9 cellular contexts compared by ENCODE assay signal in genomic region chr10:74058658-74059057, GRCh38.
DNase-seq lines count a peak whose midpoint lies in the region; ATAC-seq and TF ChIP-seq lines count a peak whose summit lies in the region.
"Had no signal": no experiment of that assay in that cellular context is flagged by ENCODE, and none has a peak within 500 bp of the region (broad histone marks: within the 10 kb centered on the region; RNA-seq: fewer than 3 reads in every experiment).

No MANE protein-coding gene starts in this region.

- H3K4me1 ChIP-seq in mesenchymal stem cell (ENCODE audit: control insufficient read depth, insufficient read depth, low read depth, low read length), result peaks cover 6% of the 10 kb centered on the region

- H3K23ac ChIP-seq in mesenchymal stem cell (ENCODE audit: low read length in 2 of 2), result no peak overlapping the region

- peak overlapping the region; percentile 36; the same call in 1 of the 2 replicates for H3K27ac Mint-ChIP-seq in HFFc6
- no peak overlapping the region for H3K27ac Mint-ChIP-seq in activated B cell treated with CpG ODN at 0.5 μM for 24 hours

- peaks cover 4% of the 10 kb centered on the region for H3K27me3 Mint-ChIP-seq in HFFc6 (ENCODE audit: insufficient read depth)
- H3K27me3 Mint-ChIP-seq in activated B cell treated with CpG ODN at 0.5 μM for 24 hours, result no peaks in the 10 kb centered on the region

- DNase-seq in DMS53 treated with DMSO at 0.1 percent for 48 hours (lab: John Stamatoyannopoulos, UW; ENCODE audit: unreplicated experiment) (peak; percentile 48), HFFc6 (no peak), activated B cell treated with CpG ODN at 0.5 μM for 24 hours (no peak), mesenchymal stem cell (peak; percentile 55), mucosa of gallbladder (ENCODE audit: low spot score) (no peak), AG20443 (ENCODE audit: low spot score) (no peak), cortex of kidney (lab: John Stamatoyannopoulos, UW) (no peak)

- no peak overlapping the region for H3K9ac ChIP-seq in mesenchymal stem cell (ENCODE audit: low read length)

- H3K9me3 ChIP-seq in mesenchymal stem cell (ENCODE audit: control insufficient read depth, low read length), result peaks cover 5% of the 10 kb centered on the region

- no peak overlapping the region for H2BK5ac ChIP-seq in mesenchymal stem cell (ENCODE audit: low read depth, low read length, poor library complexity, severe bottlenecking)

- no peak overlapping the region for H3K4me3 Mint-ChIP-seq in HFFc6
- no peak overlapping the region for H3K4me3 Mint-ChIP-seq in activated B cell treated with CpG ODN at 0.5 μM for 24 hours
- H3K4me3 Mint-ChIP-seq: neural crest cell had no signal

- TF ChIP-seq CTCF in HFFc6 (IDR thresholded peaks at IDR 0.05) (no peak; the same call in 1 of the 2 replicates), activated B cell treated with CpG ODN at 0.5 μM for 24 hours (IDR thresholded peaks at IDR 0.05) (no peak)

- H3K4me3 ChIP-seq in mesenchymal stem cell (ENCODE audit: insufficient read depth in 1 of 2, low read depth in 1 of 2, low read length in 2 of 2), result no peak overlapping the region

- 95% methylated on average over 7 of the region's 7 CpGs for WGBS in mesenchymal stem cell

- H2AFZ ChIP-seq in mesenchymal stem cell (ENCODE audit: low read depth, low read length), result no peak overlapping the region

- H3K4me1 Mint-ChIP-seq in HFFc6 (ENCODE audit: low read depth) (peaks cover 75% of the 10 kb centered on the region), activated B cell treated with CpG ODN at 0.5 μM for 24 hours (peaks cover 24% of the 10 kb centered on the region)
- H3K4me1 Mint-ChIP-seq: neural crest cell had no signal

- no peak overlapping the region for H3K27ac ChIP-seq in mesenchymal stem cell (ENCODE audit: low read length, poor library complexity, severe bottlenecking)

- no peak overlapping the region for H2BK12ac ChIP-seq in mesenchymal stem cell (ENCODE audit: low read length in 2 of 2)

- peaks cover 12% of the 10 kb centered on the region for H3K9me3 Mint-ChIP-seq in HFFc6
- no peaks in the 10 kb centered on the region for H3K9me3 Mint-ChIP-seq in activated B cell treated with CpG ODN at 0.5 μM for 24 hours

- H3K4ac ChIP-seq in mesenchymal stem cell (ENCODE audit: low read depth in 1 of 2, low read length in 2 of 2), result no peak overlapping the region

- no peak overlapping the region for H3K14ac ChIP-seq in mesenchymal stem cell (ENCODE audit: low read length in 2 of 2)

- H4K8ac ChIP-seq in mesenchymal stem cell (ENCODE audit: low read length), result no peak overlapping the region

- no peak overlapping the region for H2AK5ac ChIP-seq in mesenchymal stem cell (ENCODE audit: low read length, severe bottlenecking)

- H2BK15ac ChIP-seq in mesenchymal stem cell (ENCODE audit: low read depth, poor library complexity, severe bottlenecking), result no peak overlapping the region

- H3K79me1 ChIP-seq in mesenchymal stem cell (replicated peaks; ENCODE audit: low read length, poor library complexity, severe bottlenecking), result no peaks in the 10 kb centered on the region

- H2BK120ac ChIP-seq in mesenchymal stem cell (ENCODE audit: low read depth, low read length), result no peak overlapping the region

- POLR2A ChIA-PET in activated B cell treated with CpG ODN at 0.5 μM for 24 hours (lab: Charles Lee), result interaction anchor here (0.5 to 0.9 kb wide), 2 partner anchors 21 to 151 kb away, joined by 3 to 7 read pairs; no protein-coding TSS in a partner anchor

- no peak overlapping the region for H3K4me2 ChIP-seq in mesenchymal stem cell (ENCODE audit: low read length, poor library complexity, severe bottlenecking)

- H3K18ac ChIP-seq in mesenchymal stem cell (ENCODE audit: low read depth in 1 of 2, low read length in 2 of 2), result no peak overlapping the region

- no peaks in the 10 kb centered on the region for H3K27me3 ChIP-seq in mesenchymal stem cell (ENCODE audit: control insufficient read depth in 1 of 2, insufficient read depth in 1 of 2, low read length in 2 of 2)

- H3K36me3 ChIP-seq in mesenchymal stem cell (ENCODE audit: control insufficient read depth in 1 of 2, insufficient read depth in 2 of 2, low read depth in 1 of 2, low read length in 2 of 2), result peaks cover 12 to 21% of the 10 kb centered on the region in 2 experiments

- H3K36me3 Mint-ChIP-seq in HFFc6 (ENCODE audit: low read depth) (peaks cover 44% of the 10 kb centered on the region), activated B cell treated with CpG ODN at 0.5 μM for 24 hours (ENCODE audit: low read depth) (peaks cover 7% of the 10 kb centered on the region)

- ATAC-seq in activated B cell treated with CpG ODN at 0.5 μM for 24 hours (ENCODE audit: low read depth) (peak; percentile 73), HG03039 (IDR thresholded peaks at IDR 0.05; ENCODE audit: unreplicated experiment) (no peak)

- CTCF ChIA-PET in activated B cell treated with CpG ODN at 0.5 μM for 24 hours (lab: Charles Lee), result interaction anchor here (1.0 to 1.4 kb wide), 9 partner anchors 19 to 1177 kb away, joined by 3 to 8 read pairs (median 4); partner anchors contain the start of gene COMTD1

- intact Hi-C loops in activated B cell treated with CpG ODN at 0.5 μM for 24 hours (cut with micrococcal nuclease), result loop anchor here (1.0 to 5.0 kb wide), 3 partner anchors 101 to 209 kb away; no protein-coding TSS in a partner anchor

- no peak overlapping the region for H4K91ac ChIP-seq in mesenchymal stem cell (ENCODE audit: low read length)

Comparison
In these comparisons a context has a peak if more than half of its experiments do, and no peak if none do; other contexts are left out.
1. DNase-seq: peak in DMS53 treated with DMSO at 0.1 percent for 48 hours (single experiment) and mesenchymal stem cell (single experiment); none in HFFc6 (single experiment), activated B cell treated with CpG ODN at 0.5 μM for 24 hours (single experiment), mucosa of gallbladder (single experiment), AG20443 (single experiment) and cortex of kidney (single experiment).